20 cellular contexts compared by ENCODE assay signal in genomic region chr5:1162276-1162675, GRCh38. TPM values are rescaled to one million over a fixed set of nuclear protein-coding genes. Genes with fewer than 3 reads are reported as not detected.
DNase-seq lines count a peak whose midpoint lies in the region; TF ChIP-seq lines count a peak whose summit lies in the region.
"Had no signal": no experiment of that assay in that cellular context is flagged by ENCODE, and none has a peak within 500 bp of the region (broad histone marks: within the 10 kb centered on the region; RNA-seq: fewer than 3 reads in every experiment).

No MANE protein-coding gene starts in this region.

- TF ChIP-seq CTCF in VCaP (conservative IDR thresholded peaks at IDR 0.05), result no peak
- TF ChIP-seq CTCF in suprapubic skin (IDR thresholded peaks at IDR 0.05), result no peak

- peaks cover 25% of the 10 kb centered on the region for H3K27me3 ChIP-seq in BLaER1
- H3K27me3 ChIP-seq in suprapubic skin, result peaks cover 14% of the 10 kb centered on the region
- H3K27me3 ChIP-seq: SJCRH30 had no signal

- peak overlapping the region; percentile 55; the same call in 1 of the 2 replicates for H3K4me2 ChIP-seq in BLaER1

- peaks cover 16% of the 10 kb centered on the region for H3K27me3 Mint-ChIP-seq in IgD-negative memory B cell
- H3K27me3 Mint-ChIP-seq in activated CD4-positive, alpha-beta memory T cell treated with anti-CD3 and anti-CD28 coated beads, Interleukin-2, amount 10 ng/mL, durations not matched to agents 7 days and 5 days, result peaks cover 15% of the 10 kb centered on the region

- H3K9ac ChIP-seq in BLaER1, result no peak overlapping the region

- H3K9me3 Mint-ChIP-seq in IgD-negative memory B cell, result peaks cover 0 to 5% (median 3%) of the 10 kb centered on the region in 3 donors
- H3K9me3 Mint-ChIP-seq in activated CD4-positive, alpha-beta memory T cell treated with anti-CD3 and anti-CD28 coated beads, Interleukin-2, amount 10 ng/mL, durations not matched to agents 7 days and 5 days, result no peaks in the 10 kb centered on the region

- H3K4me3 Mint-ChIP-seq in IgD-negative memory B cell, result no peak overlapping the region
- no peak overlapping the region for H3K4me3 Mint-ChIP-seq in activated CD4-positive, alpha-beta memory T cell treated with anti-CD3 and anti-CD28 coated beads, Interleukin-2, amount 10 ng/mL, durations not matched to agents 7 days and 5 days
- H3K4me3 Mint-ChIP-seq: CD14-positive monocyte; CD8-positive, alpha-beta memory T cell had no signal

- no peaks in the 10 kb centered on the region for H3K36me3 ChIP-seq in BLaER1
- no peaks in the 10 kb centered on the region for H3K36me3 ChIP-seq in suprapubic skin
- H3K36me3 ChIP-seq: MG63, SJCRH30 had no signal

- TF ChIP-seq EP300 in suprapubic skin (IDR thresholded peaks at IDR 0.05), result no peak

- no peak overlapping the region for H3K27ac ChIP-seq in BLaER1
- H3K27ac ChIP-seq in VCaP, result peak overlapping the region; percentile 67; the same call in 1 of the 2 replicates
- H3K27ac ChIP-seq in suprapubic skin, result peak overlapping the region; percentile 80

- WGBS in suprapubic skin, result 80% methylated on average over 13 of the region's 17 CpGs

- CTCF ChIA-PET in activated CD4-positive, alpha-beta memory T cell treated with anti-CD3 and anti-CD28 coated beads, Interleukin-2, amount 10 ng/mL, durations not matched to agents 7 days and 5 days (lab: Charles Lee), result interaction anchor here (2.0 kb wide), 1 partner anchor 12 kb away, joined by 6 read pairs; no protein-coding TSS in a partner anchor

- no peak for DNase-seq in suprapubic skin (ENCODE audit: low spot score in 2 of 2)
- no peak for DNase-seq in activated naive CD4-positive, alpha-beta T cell (lab: John Stamatoyannopoulos, UW)
- no peak for DNase-seq in RKO (ENCODE audit: low spot score)
- DNase-seq in activated CD4-positive, alpha-beta memory T cell treated with anti-CD3 and anti-CD28 coated beads, Interleukin-2, amount 10 ng/mL, durations not matched to agents 7 days and 5 days, result no peak
- DNase-seq: DMS79 treated with DMSO at 0.1 percent for 48 hours, NCI-H146, NCI-H1930, NCI-H2107, NCI-H82 had no signal

- no peaks in the 10 kb centered on the region for H3K9me3 ChIP-seq in BLaER1
- H3K9me3 ChIP-seq in suprapubic skin, result no peaks in the 10 kb centered on the region
- H3K9me3 ChIP-seq: MG63, SJCRH30 had no signal

- no peaks in the 10 kb centered on the region for H4K20me1 ChIP-seq in BLaER1

- H3K4me1 Mint-ChIP-seq in IgD-negative memory B cell, result peaks cover 6 to 10% (median 8%) of the 10 kb centered on the region in 3 donors
- no peaks in the 10 kb centered on the region for H3K4me1 Mint-ChIP-seq in activated CD4-positive, alpha-beta memory T cell treated with anti-CD3 and anti-CD28 coated beads, Interleukin-2, amount 10 ng/mL, durations not matched to agents 7 days and 5 days

- H3K36me3 Mint-ChIP-seq in IgD-negative memory B cell, result peaks cover 4% of the 10 kb centered on the region
- no peaks in the 10 kb centered on the region for H3K36me3 Mint-ChIP-seq in activated CD4-positive, alpha-beta memory T cell treated with anti-CD3 and anti-CD28 coated beads, Interleukin-2, amount 10 ng/mL, durations not matched to agents 7 days and 5 days (ENCODE audit: low read depth)
- H3K36me3 Mint-ChIP-seq: CD14-positive monocyte had no signal

- POLR2A ChIA-PET in activated CD4-positive, alpha-beta memory T cell treated with anti-CD3 and anti-CD28 coated beads, Interleukin-2, amount 10 ng/mL, durations not matched to agents 7 days and 5 days (lab: Charles Lee), result no interaction called here

- H3K4me3 ChIP-seq in BLaER1, result no peak overlapping the region
- H3K4me3 ChIP-seq in suprapubic skin, result no peak overlapping the region
- H3K4me3 ChIP-seq: MG63, SJCRH30 had no signal

- no peak for TF ChIP-seq POLR2A in suprapubic skin (IDR thresholded peaks at IDR 0.05)

- H3K4me1 ChIP-seq in BLaER1 (peaks cover 32% of the 10 kb centered on the region), suprapubic skin (peaks cover 12% of the 10 kb centered on the region)

- peak overlapping the region in 2 of 3 donors; percentile 39 to 57 for H3K27ac Mint-ChIP-seq in IgD-negative memory B cell
- no peak overlapping the region for H3K27ac Mint-ChIP-seq in activated CD4-positive, alpha-beta memory T cell treated with anti-CD3 and anti-CD28 coated beads, Interleukin-2, amount 10 ng/mL, durations not matched to agents 7 days and 5 days
- H3K27ac Mint-ChIP-seq: CD14-positive monocyte had no signal

RNA-seq across cellular contexts. Expression of gene SLC6A19, which starts 39.1 kb away (rescaled TPM):
- not detected for polyA plus RNA-seq in IgD-negative memory B cell
- under 1 TPM in 1 of 4 donors, not detected in 3; 0.23 TPM for total RNA-seq in suprapubic skin
- total RNA-seq in activated CD4-positive, alpha-beta memory T cell treated with anti-CD3 and anti-CD28 coated beads, Interleukin-2, amount 10 ng/mL, durations not matched to agents 7 days and 5 days, result not detected
- total RNA-seq: CD8-positive, alpha-beta memory T cell; H4; HT-29; LHCN-M2; SJCRH30 had no signal
- polyA plus RNA-seq: AG04450; CD14-positive monocyte; CD8-positive, alpha-beta memory T cell had no signal

RNA-seq across cellular contexts. Expression of gene SLC12A7, which starts 50.4 kb away (rescaled TPM):
- 10.9 TPM for polyA plus RNA-seq in IgD-negative memory B cell
- 10 to 100 TPM in 3 of 4 donors, 1 to 10 TPM in 1; 8.6 to 29.0 (median 21.5) TPM for total RNA-seq in suprapubic skin
- 10 to 100 TPM; 32.6 to 34.2 TPM for total RNA-seq in activated CD4-positive, alpha-beta memory T cell treated with anti-CD3 and anti-CD28 coated beads, Interleukin-2, amount 10 ng/mL, durations not matched to agents 7 days and 5 days
